8 cellular contexts compared by ENCODE assay signal in the genomic region with DNA sequence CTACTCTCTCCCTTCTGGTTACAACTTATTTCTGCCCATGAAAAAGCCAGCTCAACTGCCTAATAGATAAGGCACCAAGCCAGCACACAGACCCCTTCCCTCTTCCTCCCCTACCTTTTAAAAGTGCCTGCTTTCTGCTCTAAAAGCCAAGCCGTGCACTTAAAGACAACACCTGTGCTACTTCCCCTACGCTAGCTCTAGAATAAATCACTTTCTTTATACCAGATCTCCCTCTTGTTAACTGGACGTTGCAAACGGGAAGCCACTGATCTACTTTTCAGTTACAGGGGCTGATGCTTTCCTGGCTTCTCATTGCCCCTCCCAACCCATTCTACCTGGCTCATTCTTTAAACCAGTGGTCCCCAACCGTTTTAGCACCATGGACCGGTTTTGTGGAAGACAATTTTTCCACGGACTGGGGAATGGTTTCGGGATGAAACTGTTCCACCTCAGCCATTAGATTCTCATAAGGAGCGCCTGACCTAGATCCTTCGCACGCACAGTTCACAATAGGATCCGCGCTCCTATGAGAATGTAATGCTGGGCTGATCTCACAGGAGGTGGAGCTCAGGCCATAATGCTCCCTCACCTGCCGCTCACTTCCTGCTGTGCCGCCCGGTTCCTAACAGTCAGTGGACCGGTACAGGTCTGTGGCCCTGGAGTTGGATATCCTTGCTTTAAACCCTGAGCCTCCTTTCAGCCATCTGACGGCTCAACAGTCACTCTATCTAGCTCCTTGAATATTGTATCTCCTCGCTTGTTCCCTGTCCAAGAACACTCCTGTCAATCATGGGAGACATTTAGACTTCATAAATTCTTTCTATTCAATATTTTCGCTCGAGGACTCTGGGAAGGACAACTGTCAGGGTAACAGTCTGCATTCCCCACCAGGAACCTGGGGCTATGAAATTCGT. TPM values are rescaled to one million over a fixed set of nuclear protein-coding genes. Genes with fewer than 3 reads are reported as not detected.
A peak's percentile ranks its signal among the peaks of the same experiment; 100 is the strongest.
DNase-seq lines count a peak whose midpoint lies in the region; ATAC-seq and TF ChIP-seq lines count a peak whose summit lies in the region.

No MANE protein-coding gene starts in this region.

- no peaks in the 10 kb centered on the region for H3K36me3 Mint-ChIP-seq in activated T-helper 1 cell treated with anti-CD3 and anti-CD28 coated beads, Interleukin-12 subunit alpha, Interleukin-12 subunit beta, Interleukin-2, Interleukin-4 antibody, amounts not matched to agents 30 ng/mL and 10 ng/mL and 1 ng/mL, durations not matched to agents 14 hours and 24 hours and 36 hours (ENCODE audit: low read depth)

- H3K4me3 Mint-ChIP-seq in activated T-helper 1 cell treated with anti-CD3 and anti-CD28 coated beads, Interleukin-12 subunit alpha, Interleukin-12 subunit beta, Interleukin-2, Interleukin-4 antibody, amounts not matched to agents 30 ng/mL and 10 ng/mL and 1 ng/mL, durations not matched to agents 14 hours and 24 hours and 36 hours, result peak overlapping the region; percentile 78

- H3K4me1 ChIP-seq in foreskin keratinocyte, result no peaks in the 10 kb centered on the region

- H3K27ac ChIP-seq in foreskin keratinocyte, result no peak overlapping the region

- no peak overlapping the region for H3K27ac Mint-ChIP-seq in activated T-helper 1 cell treated with anti-CD3 and anti-CD28 coated beads, Interleukin-12 subunit alpha, Interleukin-12 subunit beta, Interleukin-2, Interleukin-4 antibody, amounts not matched to agents 30 ng/mL and 10 ng/mL and 1 ng/mL, durations not matched to agents 14 hours and 24 hours and 36 hours

- H3K27me3 Mint-ChIP-seq in activated T-helper 1 cell treated with anti-CD3 and anti-CD28 coated beads, Interleukin-12 subunit alpha, Interleukin-12 subunit beta, Interleukin-2, Interleukin-4 antibody, amounts not matched to agents 30 ng/mL and 10 ng/mL and 1 ng/mL, durations not matched to agents 14 hours and 24 hours and 36 hours (ENCODE audit: insufficient read depth), result peaks cover 2% of the 10 kb centered on the region

- intact Hi-C loops in activated T-helper 1 cell treated with anti-CD3 and anti-CD28 coated beads, Interleukin-12 subunit alpha, Interleukin-12 subunit beta, Interleukin-2, Interleukin-4 antibody, amounts not matched to agents 30 ng/mL and 10 ng/mL and 1 ng/mL, durations not matched to agents 14 hours and 24 hours and 36 hours (cut with micrococcal nuclease), result no loop called here

- peaks cover 68% of the 10 kb centered on the region for H3K9me3 Mint-ChIP-seq in activated T-helper 1 cell treated with anti-CD3 and anti-CD28 coated beads, Interleukin-12 subunit alpha, Interleukin-12 subunit beta, Interleukin-2, Interleukin-4 antibody, amounts not matched to agents 30 ng/mL and 10 ng/mL and 1 ng/mL, durations not matched to agents 14 hours and 24 hours and 36 hours

- TF ChIP-seq CTCF in foreskin keratinocyte (conservative IDR thresholded peaks at IDR 0.05), result no peak

- peaks cover 8% of the 10 kb centered on the region for H3K4me1 Mint-ChIP-seq in activated T-helper 1 cell treated with anti-CD3 and anti-CD28 coated beads, Interleukin-12 subunit alpha, Interleukin-12 subunit beta, Interleukin-2, Interleukin-4 antibody, amounts not matched to agents 30 ng/mL and 10 ng/mL and 1 ng/mL, durations not matched to agents 14 hours and 24 hours and 36 hours (ENCODE audit: low read depth)

- ATAC-seq in GM18502 (IDR thresholded peaks at IDR 0.05; ENCODE audit: poor library complexity, unreplicated experiment) (peak; percentile 40), foreskin keratinocyte (peak; percentile 73)

- no peaks in the 10 kb centered on the region for H3K27me3 ChIP-seq in foreskin keratinocyte

- peak; percentile 73 to 74 for DNase-seq in NCI-H1930 (lab: John Stamatoyannopoulos, UW)
- DNase-seq in activated T-helper 1 cell treated with anti-CD3 and anti-CD28 coated beads, Interleukin-12 subunit alpha, Interleukin-12 subunit beta, Interleukin-2, Interleukin-4 antibody, amounts not matched to agents 30 ng/mL and 10 ng/mL and 1 ng/mL, durations not matched to agents 14 hours and 24 hours and 36 hours (ENCODE audit: low spot score), result no peak
- peak in 1 of 2 donors; percentile 67 for DNase-seq in foreskin keratinocyte
- peak; percentile 6 for DNase-seq in occipital lobe (lab: John Stamatoyannopoulos, UW)
- no peak for DNase-seq in NCI-H446 (lab: John Stamatoyannopoulos, UW)
- no peak for DNase-seq in AG20443 (ENCODE audit: low spot score)
- DNase-seq in activated CD8-positive, alpha-beta memory T cell treated with anti-CD3 and anti-CD28 coated beads for 24 hours, result no peak

RNA-seq across cellular contexts. Expression of a gene that starts 0.8 kb away (rescaled TPM):
- 0.18 TPM in 1 of 2 replicates, not detected in the other for total RNA-seq in activated T-helper 1 cell treated with anti-CD3 and anti-CD28 coated beads, Interleukin-12 subunit alpha, Interleukin-12 subunit beta, Interleukin-2, Interleukin-4 antibody, amounts not matched to agents 30 ng/mL and 10 ng/mL and 1 ng/mL, durations not matched to agents 14 hours and 24 hours and 36 hours
- total RNA-seq in foreskin keratinocyte (3.6 and 4.2 TPM in 2 replicates), occipital lobe (14.8 TPM)
- 1.3 and 1.6 TPM in 2 replicates for polyA plus RNA-seq in foreskin keratinocyte

RNA-seq across cellular contexts. Expression of a gene that starts 21.0 kb away (rescaled TPM):
- 1.3 and 1.4 TPM in 2 replicates for total RNA-seq in activated T-helper 1 cell treated with anti-CD3 and anti-CD28 coated beads, Interleukin-12 subunit alpha, Interleukin-12 subunit beta, Interleukin-2, Interleukin-4 antibody, amounts not matched to agents 30 ng/mL and 10 ng/mL and 1 ng/mL, durations not matched to agents 14 hours and 24 hours and 36 hours
- total RNA-seq in foreskin keratinocyte (2.7 and 2.8 TPM in 2 replicates), occipital lobe (8.3 TPM)
- 0.67 and 0.88 TPM in 2 replicates for polyA plus RNA-seq in foreskin keratinocyte

RNA-seq across cellular contexts. Expression of a gene that starts 25.8 kb away (rescaled TPM):
- total RNA-seq in activated T-helper 1 cell treated with anti-CD3 and anti-CD28 coated beads, Interleukin-12 subunit alpha, Interleukin-12 subunit beta, Interleukin-2, Interleukin-4 antibody, amounts not matched to agents 30 ng/mL and 10 ng/mL and 1 ng/mL, durations not matched to agents 14 hours and 24 hours and 36 hours, result 1.2 and 1.5 TPM in 2 replicates
- 3.0 and 3.1 TPM in 2 replicates for total RNA-seq in foreskin keratinocyte
- 1.5 and 1.9 TPM in 2 replicates for polyA plus RNA-seq in foreskin keratinocyte
- 12.3 TPM for total RNA-seq in occipital lobe

RNA-seq across cellular contexts. Expression of a gene that starts 43.2 kb away (rescaled TPM):
- 18.8 and 20.4 TPM in 2 replicates for total RNA-seq in activated T-helper 1 cell treated with anti-CD3 and anti-CD28 coated beads, Interleukin-12 subunit alpha, Interleukin-12 subunit beta, Interleukin-2, Interleukin-4 antibody, amounts not matched to agents 30 ng/mL and 10 ng/mL and 1 ng/mL, durations not matched to agents 14 hours and 24 hours and 36 hours
- 10.1 and 13.1 TPM in 2 replicates for total RNA-seq in foreskin keratinocyte
- 2.0 and 2.1 TPM in 2 replicates for polyA plus RNA-seq in foreskin keratinocyte
- 57.9 TPM for total RNA-seq in occipital lobe

RNA-seq across cellular contexts. Expression of a gene that starts 48.2 kb away (rescaled TPM):
- total RNA-seq in activated T-helper 1 cell treated with anti-CD3 and anti-CD28 coated beads, Interleukin-12 subunit alpha, Interleukin-12 subunit beta, Interleukin-2, Interleukin-4 antibody, amounts not matched to agents 30 ng/mL and 10 ng/mL and 1 ng/mL, durations not matched to agents 14 hours and 24 hours and 36 hours, result 4.0 and 4.3 TPM in 2 replicates
- 2.3 TPM in 2 replicates for total RNA-seq in foreskin keratinocyte
- polyA plus RNA-seq in foreskin keratinocyte, result 0.81 and 0.99 TPM in 2 replicates
- 10.3 TPM for total RNA-seq in occipital lobe

Comparison
In these comparisons a context has a peak if more than half of its experiments do, and no peak if none do; other contexts are left out.
1. DNase-seq: peak in NCI-H1930 (2 of 2) and occipital lobe (single experiment); none in activated T-helper 1 cell treated with anti-CD3 and anti-CD28 coated beads, Interleukin-12 subunit alpha, Interleukin-12 subunit beta, Interleukin-2, Interleukin-4 antibody, amounts not matched to agents 30 ng/mL and 10 ng/mL and 1 ng/mL, durations not matched to agents 14 hours and 24 hours and 36 hours (single experiment), NCI-H446 (0 of 2), AG20443 (single experiment) and activated CD8-positive, alpha-beta memory T cell treated with anti-CD3 and anti-CD28 coated beads for 24 hours (single experiment).